Comparison of ENCODE assay signal across 2 cellular contexts in the genomic region with DNA sequence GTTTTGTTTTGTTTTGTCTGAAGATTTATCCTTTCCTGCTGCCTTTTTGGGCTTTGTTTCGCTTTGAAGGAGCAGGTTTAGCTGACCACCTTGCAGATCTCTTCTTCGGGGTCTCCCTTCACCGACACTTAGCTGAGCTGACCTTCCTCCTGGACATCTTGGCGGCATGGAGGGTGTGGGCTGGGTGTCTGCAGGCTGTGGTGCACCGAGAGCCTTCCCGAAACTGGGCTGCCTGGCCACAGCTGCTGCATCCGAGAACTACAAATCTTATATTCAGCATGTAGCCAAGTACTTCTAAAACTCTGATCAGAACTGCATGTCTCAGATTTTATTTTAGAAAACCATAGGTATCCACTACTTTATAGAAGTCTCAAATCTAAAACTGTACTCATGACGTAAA.
TF ChIP-seq lines count a peak whose summit lies in the region.

No MANE protein-coding gene starts in this region.

TF ChIP-seq in SK-N-SH, 30 proteins besides CTCF, POLR2A, EP300 and RAD21 (continued from another document):
- TF ChIP-seq FOXJ3 (CRISPR knock-in tag; IDR thresholded peaks at IDR 0.05) = no peak
- no peak for TF ChIP-seq RXRA (IDR thresholded peaks at IDR 0.05; ENCODE audit: borderline replicate concordance, low read depth)

TF ChIP-seq in SK-N-SH treated with all-trans-retinoic acid at 6 μM for 48 hours, 23 proteins besides CTCF, POLR2A, EP300 and RAD21 (continued from another document):
- TF ChIP-seq, protein P1, sequence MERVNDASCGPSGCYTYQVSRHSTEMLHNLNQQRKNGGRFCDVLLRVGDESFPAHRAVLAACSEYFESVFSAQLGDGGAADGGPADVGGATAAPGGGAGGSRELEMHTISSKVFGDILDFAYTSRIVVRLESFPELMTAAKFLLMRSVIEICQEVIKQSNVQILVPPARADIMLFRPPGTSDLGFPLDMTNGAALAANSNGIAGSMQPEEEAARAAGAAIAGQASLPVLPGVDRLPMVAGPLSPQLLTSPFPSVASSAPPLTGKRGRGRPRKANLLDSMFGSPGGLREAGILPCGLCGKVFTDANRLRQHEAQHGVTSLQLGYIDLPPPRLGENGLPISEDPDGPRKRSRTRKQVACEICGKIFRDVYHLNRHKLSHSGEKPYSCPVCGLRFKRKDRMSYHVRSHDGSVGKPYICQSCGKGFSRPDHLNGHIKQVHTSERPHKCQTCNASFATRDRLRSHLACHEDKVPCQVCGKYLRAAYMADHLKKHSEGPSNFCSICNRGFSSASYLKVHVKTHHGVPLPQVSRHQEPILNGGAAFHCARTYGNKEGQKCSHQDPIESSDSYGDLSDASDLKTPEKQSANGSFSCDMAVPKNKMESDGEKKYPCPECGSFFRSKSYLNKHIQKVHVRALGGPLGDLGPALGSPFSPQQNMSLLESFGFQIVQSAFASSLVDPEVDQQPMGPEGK (CRISPR knock-in tag; IDR thresholded peaks at IDR 0.05; ENCODE audit: borderline replicate concordance) = no peak
- TF ChIP-seq TCF4 (CRISPR knock-in tag; IDR thresholded peaks at IDR 0.05; ENCODE audit: borderline replicate concordance) (no peak), BACH2 (CRISPR knock-in tag; IDR thresholded peaks at IDR 0.05; ENCODE audit: borderline replicate concordance) (no peak), OSR1 (CRISPR knock-in tag; IDR thresholded peaks at IDR 0.05) (no peak), SNAI2 (CRISPR knock-in tag; IDR thresholded peaks at IDR 0.05) (no peak), ZNF8 (CRISPR knock-in tag; IDR thresholded peaks at IDR 0.05) (no peak), CSDC2 (CRISPR knock-in tag; IDR thresholded peaks at IDR 0.05) (no peak), ZFP3 (CRISPR knock-in tag; IDR thresholded peaks at IDR 0.05) (no peak), ZNF565 (CRISPR knock-in tag; conservative IDR thresholded peaks at IDR 0.05; ENCODE audit: low read depth) (no peak), RARB (CRISPR knock-in tag; IDR thresholded peaks at IDR 0.05) (no peak), PPARA (CRISPR knock-in tag; IDR thresholded peaks at IDR 0.05; ENCODE audit: borderline replicate concordance) (no peak), ZFP30 (CRISPR knock-in tag; IDR thresholded peaks at IDR 0.05) (no peak), GLIS3 (CRISPR knock-in tag; IDR thresholded peaks at IDR 0.05) (no peak), TOX (CRISPR knock-in tag; IDR thresholded peaks at IDR 0.05; ENCODE audit: borderline replicate concordance) (no peak), ARNTL (CRISPR knock-in tag; IDR thresholded peaks at IDR 0.05; ENCODE audit: borderline replicate concordance, low read depth) (no peak)
- TF ChIP-seq, protein P2, sequence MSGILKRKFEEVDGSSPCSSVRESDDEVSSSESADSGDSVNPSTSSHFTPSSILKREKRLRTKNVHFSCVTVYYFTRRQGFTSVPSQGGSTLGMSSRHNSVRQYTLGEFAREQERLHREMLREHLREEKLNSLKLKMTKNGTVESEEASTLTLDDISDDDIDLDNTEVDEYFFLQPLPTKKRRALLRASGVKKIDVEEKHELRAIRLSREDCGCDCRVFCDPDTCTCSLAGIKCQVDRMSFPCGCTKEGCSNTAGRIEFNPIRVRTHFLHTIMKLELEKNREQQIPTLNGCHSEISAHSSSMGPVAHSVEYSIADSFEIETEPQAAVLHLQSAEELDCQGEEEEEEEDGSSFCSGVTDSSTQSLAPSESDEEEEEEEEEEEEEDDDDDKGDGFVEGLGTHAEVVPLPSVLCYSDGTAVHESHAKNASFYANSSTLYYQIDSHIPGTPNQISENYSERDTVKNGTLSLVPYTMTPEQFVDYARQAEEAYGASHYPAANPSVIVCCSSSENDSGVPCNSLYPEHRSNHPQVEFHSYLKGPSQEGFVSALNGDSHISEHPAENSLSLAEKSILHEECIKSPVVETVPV (CRISPR knock-in tag; IDR thresholded peaks at IDR 0.05) = no peak
- TF ChIP-seq, protein P3, sequence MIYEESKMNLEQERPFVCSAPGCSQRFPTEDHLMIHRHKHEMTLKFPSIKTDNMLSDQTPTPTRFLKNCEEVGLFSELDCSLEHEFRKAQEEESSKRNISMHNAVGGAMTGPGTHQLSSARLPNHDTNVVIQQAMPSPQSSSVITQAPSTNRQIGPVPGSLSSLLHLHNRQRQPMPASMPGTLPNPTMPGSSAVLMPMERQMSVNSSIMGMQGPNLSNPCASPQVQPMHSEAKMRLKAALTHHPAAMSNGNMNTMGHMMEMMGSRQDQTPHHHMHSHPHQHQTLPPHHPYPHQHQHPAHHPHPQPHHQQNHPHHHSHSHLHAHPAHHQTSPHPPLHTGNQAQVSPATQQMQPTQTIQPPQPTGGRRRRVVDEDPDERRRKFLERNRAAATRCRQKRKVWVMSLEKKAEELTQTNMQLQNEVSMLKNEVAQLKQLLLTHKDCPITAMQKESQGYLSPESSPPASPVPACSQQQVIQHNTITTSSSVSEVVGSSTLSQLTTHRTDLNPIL (CRISPR knock-in tag; IDR thresholded peaks at IDR 0.05; ENCODE audit: low read depth) = no peak
